In genomic region chr15:65916664-65917406, GRCh38 we compare ENCODE assay signal across 8 cellular contexts. TPM values are rescaled to one million over a fixed set of nuclear protein-coding genes. Genes with fewer than 3 reads are reported as not detected.
DNase-seq lines count a peak whose midpoint lies in the region; ATAC-seq and TF ChIP-seq lines count a peak whose summit lies in the region.

No MANE protein-coding gene starts in this region.

- DNase-seq in activated naive CD4-positive, alpha-beta T cell treated with anti-CD3 and anti-CD28 coated beads for 36 hours: peak; percentile 81
- no peak for DNase-seq in activated naive CD4-positive, alpha-beta T cell (lab: John Stamatoyannopoulos, UW)
- DNase-seq in H7: peak; percentile 93
- peak; percentile 53 for DNase-seq in NB4 (ENCODE audit: low read depth)
- peak; percentile 57 for DNase-seq in activated naive CD8-positive, alpha-beta T cell treated with anti-CD3 and anti-CD28 coated beads for 36 hours
- peak; percentile 45 for DNase-seq in left cardiac atrium
- peak; percentile 62 for DNase-seq in renal cortical epithelial cell (ENCODE audit: low read depth)
- DNase-seq in NK-92 (lab: John Stamatoyannopoulos, UW; ENCODE audit: unreplicated experiment): no peak

- H3K27me3 Mint-ChIP-seq in activated naive CD4-positive, alpha-beta T cell treated with anti-CD3 and anti-CD28 coated beads for 36 hours (ENCODE audit: low read depth): no peaks in the 10 kb centered on the region
- H3K27me3 Mint-ChIP-seq in activated naive CD8-positive, alpha-beta T cell treated with anti-CD3 and anti-CD28 coated beads for 36 hours: no peaks in the 10 kb centered on the region

- H3K27ac Mint-ChIP-seq in activated naive CD4-positive, alpha-beta T cell treated with anti-CD3 and anti-CD28 coated beads for 36 hours: peak overlapping the region; percentile 54
- H3K27ac Mint-ChIP-seq in activated naive CD8-positive, alpha-beta T cell treated with anti-CD3 and anti-CD28 coated beads for 36 hours: peak overlapping the region; percentile 65

- H3K9me3 Mint-ChIP-seq in activated naive CD4-positive, alpha-beta T cell treated with anti-CD3 and anti-CD28 coated beads for 36 hours: no peaks in the 10 kb centered on the region
- H3K9me3 Mint-ChIP-seq in activated naive CD8-positive, alpha-beta T cell treated with anti-CD3 and anti-CD28 coated beads for 36 hours: no peaks in the 10 kb centered on the region

- TF ChIP-seq CTCF in NB4 (IDR thresholded peaks at IDR 0.05; ENCODE audit: low read depth, low read length): peak; percentile 33

- H3K27me3 ChIP-seq in H7 (ENCODE audit: control insufficient read depth, insufficient read depth, low read length): no peaks in the 10 kb centered on the region

- ATAC-seq in left cardiac atrium: peak; percentile 88 to 98

- CTCF ChIA-PET in activated naive CD4-positive, alpha-beta T cell treated with anti-CD3 and anti-CD28 coated beads for 36 hours (lab: Charles Lee): interaction anchor here (0.6 to 1.1 kb wide), 4 partner anchors 9 to 375 kb away, joined by 3 read pairs; no protein-coding TSS in a partner anchor

- no peak for TF ChIP-seq POLR2A in NB4 (IDR thresholded peaks at IDR 0.05; ENCODE audit: extremely low read depth, insufficient read length)

- H3K4me3 ChIP-seq in H7 (ENCODE audit: insufficient read depth, low read depth, low read length) (no peak overlapping the region), NB4 (ENCODE audit: low read depth, low read length) (no peak overlapping the region)

- intact Hi-C loops in activated naive CD4-positive, alpha-beta T cell treated with anti-CD3 and anti-CD28 coated beads for 36 hours (cut with micrococcal nuclease): loop anchor here (1.0 to 2.0 kb wide), 3 partner anchors 30 to 54 kb away; no protein-coding TSS in a partner anchor
- intact Hi-C loops in left cardiac atrium (cut with DNase I): no loop called here

- H3K36me3 ChIP-seq in H7 (replicated peaks; ENCODE audit: control insufficient read depth, insufficient read depth, low read length): no peaks in the 10 kb centered on the region; the same call in 1 of the 2 replicates

- peaks cover 30% of the 10 kb centered on the region for H3K4me1 Mint-ChIP-seq in activated naive CD4-positive, alpha-beta T cell treated with anti-CD3 and anti-CD28 coated beads for 36 hours (ENCODE audit: low read depth)
- H3K4me1 Mint-ChIP-seq in activated naive CD8-positive, alpha-beta T cell treated with anti-CD3 and anti-CD28 coated beads for 36 hours: peaks cover 26% of the 10 kb centered on the region

- H3K36me3 Mint-ChIP-seq in activated naive CD4-positive, alpha-beta T cell treated with anti-CD3 and anti-CD28 coated beads for 36 hours (ENCODE audit: low read depth): no peaks in the 10 kb centered on the region
- no peaks in the 10 kb centered on the region for H3K36me3 Mint-ChIP-seq in activated naive CD8-positive, alpha-beta T cell treated with anti-CD3 and anti-CD28 coated beads for 36 hours

- no peak overlapping the region for H3K4me3 Mint-ChIP-seq in activated naive CD4-positive, alpha-beta T cell treated with anti-CD3 and anti-CD28 coated beads for 36 hours
- no peak overlapping the region for H3K4me3 Mint-ChIP-seq in activated naive CD8-positive, alpha-beta T cell treated with anti-CD3 and anti-CD28 coated beads for 36 hours

RNA-seq across cellular contexts. Expression of gene RAB11A, which starts 47.5 kb away (rescaled TPM):
- 100 to 1,000 TPM; 151 to 157 TPM for total RNA-seq in activated naive CD4-positive, alpha-beta T cell treated with anti-CD3 and anti-CD28 coated beads for 36 hours
- total RNA-seq in H7 (2014; rRNA removed; shearing (Covaris generic)): 206 and 229 TPM in 2 replicates
- total RNA-seq in activated naive CD8-positive, alpha-beta T cell treated with anti-CD3 and anti-CD28 coated beads for 36 hours: 100 to 1,000 TPM; 129 to 130 TPM
- total RNA-seq in left cardiac atrium (100 to 1,000 TPM; 159 to 202 TPM), renal cortical epithelial cell (505 and 703 TPM in 2 replicates)

Comparison
In these comparisons a context has a peak if more than half of its experiments do, and no peak if none do; other contexts are left out.
1. DNase-seq: peak in activated naive CD4-positive, alpha-beta T cell treated with anti-CD3 and anti-CD28 coated beads for 36 hours (single experiment), H7 (single experiment), NB4 (single experiment), activated naive CD8-positive, alpha-beta T cell treated with anti-CD3 and anti-CD28 coated beads for 36 hours (single experiment), left cardiac atrium (single experiment) and renal cortical epithelial cell (single experiment); none in activated naive CD4-positive, alpha-beta T cell (0 of 4) and NK-92 (single experiment).